ENCODE assay signal across 1 cellular context in genomic region chr3:81419196-81419595, GRCh38.
TF ChIP-seq lines count a peak whose summit lies in the region.

No MANE protein-coding gene starts in this region.

TF ChIP-seq in GM23338, 12 proteins besides CTCF, POLR2A, EP300 and RAD21 (continued from another document):
- TF ChIP-seq ZNF462 (CRISPR knock-in tag; IDR thresholded peaks at IDR 0.05), result no peak
- TF ChIP-seq JUNB (IDR thresholded peaks at IDR 0.05; ENCODE audit: unreplicated experiment), result no peak
- no peak for TF ChIP-seq ZNF331 (CRISPR knock-in tag; IDR thresholded peaks at IDR 0.05; ENCODE audit: low read depth)
- TF ChIP-seq EZH2phosphoT487 (IDR thresholded peaks at IDR 0.05; ENCODE audit: unreplicated experiment), result no peak
- TF ChIP-seq REST (IDR thresholded peaks at IDR 0.05; ENCODE audit: unreplicated experiment), result no peak
- TF ChIP-seq CREB1 (CRISPR knock-in tag; IDR thresholded peaks at IDR 0.05; ENCODE audit: low read depth), result no peak
- no peak for TF ChIP-seq POLR2AphosphoS5 (IDR thresholded peaks at IDR 0.05; ENCODE audit: low read depth)
